In the genomic region with DNA sequence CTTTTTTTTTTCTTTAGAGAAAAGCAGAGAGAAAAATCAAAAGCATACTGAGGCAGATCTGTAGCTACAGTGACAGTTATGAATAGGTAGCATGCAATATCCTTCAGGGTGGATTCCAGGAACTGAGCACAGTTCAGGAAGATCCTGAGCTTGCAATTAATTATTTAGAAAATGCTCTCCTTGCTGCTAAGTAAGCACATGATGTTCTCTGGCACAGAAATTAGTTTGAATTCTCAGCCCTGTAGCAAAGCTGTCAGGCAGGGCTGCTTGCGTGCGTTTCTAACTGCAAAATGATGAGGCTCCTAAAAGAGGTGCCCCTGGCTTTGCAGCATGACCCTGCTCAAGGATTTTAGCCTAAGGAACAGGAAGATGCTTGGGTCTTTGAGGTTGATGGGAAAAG, we compare ENCODE assay signal across 24 cellular contexts.
DNase-seq lines count a peak whose midpoint lies in the region; ATAC-seq and TF ChIP-seq lines count a peak whose summit lies in the region.
"Had no signal": no experiment of that assay in that cellular context is flagged by ENCODE, and none has a peak within 500 bp of the region (broad histone marks: within the 10 kb centered on the region; RNA-seq: fewer than 3 reads in every experiment).

No MANE protein-coding gene starts in this region.

- H3K4me3 ChIP-seq in fibroblast of pulmonary artery (replicated peaks; ENCODE audit: low read depth, low read length), result no peak overlapping the region
- H3K4me3 ChIP-seq in trophoblast cell (ENCODE audit: low read depth, low read length), result no peak overlapping the region
- no peak overlapping the region for H3K4me3 ChIP-seq in transverse colon
- H3K4me3 ChIP-seq: ascending aorta, BLaER1, coronary artery had no signal

- no peak for ATAC-seq in GM18519 (IDR thresholded peaks at IDR 0.05; ENCODE audit: low FRiP score, unreplicated experiment)
- ATAC-seq: activated CD4-positive, alpha-beta T cell treated with anti-CD3 and anti-CD28 coated beads for 36 hours; activated CD8-positive, alpha-beta T cell treated with anti-CD3 and anti-CD28 coated beads, Interleukin-2, amount 10 ng/mL, durations not matched to agents 7 days and 5 days; activated naive CD4-positive, alpha-beta T cell treated with anti-CD3 and anti-CD28 coated beads, Interleukin-2, amount 50 U/mL, for 72 hours; left lobe of liver; stimulated activated naive CD8-positive, alpha-beta T cell treated with anti-CD3 and anti-CD28 coated beads, Interleukin-15, Interleukin-2, amounts not matched to agents 100 U/mL and 50 U/mL, for 24 hours had no signal

- intact Hi-C loops in transverse colon (cut with DNase I; ENCODE audit: low total_unique reads), result no loop called here

- no peak overlapping the region for H4K8ac ChIP-seq in trophoblast cell (ENCODE audit: low read depth, low read length)

- H3K18ac ChIP-seq in trophoblast cell (ENCODE audit: low read length), result no peak overlapping the region

- H3K27ac ChIP-seq in trophoblast cell (ENCODE audit: low read depth, low read length), result no peak overlapping the region
- peak overlapping the region; percentile 7 to 63 (median 58) for H3K27ac ChIP-seq in transverse colon
- H3K27ac ChIP-seq: ascending aorta, BLaER1, coronary artery had no signal

- no peak overlapping the region for H4K12ac ChIP-seq in trophoblast cell (ENCODE audit: low read depth, low read length)

- no peak for TF ChIP-seq CTCF in fibroblast of pulmonary artery (IDR thresholded peaks at IDR 0.05; ENCODE audit: low read length, missing control alignments)
- TF ChIP-seq CTCF in transverse colon (IDR thresholded peaks at IDR 0.05), result no peak

- no CpG with 5 or more reads among the region's 2 CpGs for WGBS in trophoblast cell (ENCODE audit: extremely low coverage, insufficient coverage, insufficient read length)
- 78 to 83% methylated on average over 2 of the region's 2 CpGs for WGBS in transverse colon (ENCODE audit: low coverage in 1 of 2), 2 donors

- no peak overlapping the region for H2BK5ac ChIP-seq in trophoblast cell (ENCODE audit: low read depth, low read length, poor library complexity)

- DNase-seq in astrocyte of the hippocampus (ENCODE audit: low read depth, low spot score), result peak; percentile 29
- peak; percentile 19 for DNase-seq in fibroblast of pulmonary artery (ENCODE audit: low read depth)
- no peak for DNase-seq in trophoblast cell
- no peak for DNase-seq in transverse colon
- DNase-seq in activated CD8-positive, alpha-beta memory T cell treated with anti-CD3 and anti-CD28 coated beads for 24 hours, result no peak
- no peak for DNase-seq in NCI-H1105 (lab: John Stamatoyannopoulos, UW)
- DNase-seq: activated CD4-positive, alpha-beta T cell treated with anti-CD3 and anti-CD28 coated beads for 36 hours; activated CD8-positive, alpha-beta T cell treated with anti-CD3 and anti-CD28 coated beads, Interleukin-2, amount 10 ng/mL, durations not matched to agents 7 days and 5 days; activated effector memory CD4-positive, alpha-beta T cell treated with Interleukin-2 at 50 U/mL for 16 hours; DMS 273 treated with DMSO at 0.1 percent for 48 hours; H7; KBM-7; mesenchymal stem cell; NCI-H1092; NCI-H187; NCI-H510A; stimulated activated CD4-positive, alpha-beta T cell treated with anti-CD3 and anti-CD28 coated beads, Interleukin-1b, Interleukin-23, amount 100 ng/mL, for 48 hours; stimulated activated naive CD8-positive, alpha-beta T cell treated with anti-CD3 and anti-CD28 coated beads, Interleukin-15, Interleukin-2, amounts not matched to agents 100 U/mL and 50 U/mL, for 24 hours had no signal

- no peak overlapping the region for H3K23ac ChIP-seq in trophoblast cell (ENCODE audit: low read length)

- in situ Hi-C loops in transverse colon (cut with MboI; ENCODE audit: low pct_ligation_motif_present in 1 of 4, low pct_unique_long_range_greater_than_20kb in 1 of 4, low sequenced_read_pairs in 3 of 4), result no loop called here

- H2AK5ac ChIP-seq in trophoblast cell (ENCODE audit: low read length), result no peak overlapping the region

- no peak overlapping the region for H2BK120ac ChIP-seq in trophoblast cell (ENCODE audit: insufficient read depth, low read length, poor library complexity)

- H2BK12ac ChIP-seq in trophoblast cell (ENCODE audit: low read length), result no peak overlapping the region

- H3K27me3 ChIP-seq in trophoblast cell (ENCODE audit: insufficient read depth, low read length), result no peaks in the 10 kb centered on the region
- H3K27me3 ChIP-seq in transverse colon, result no peaks in the 10 kb centered on the region
- H3K27me3 ChIP-seq: ascending aorta, BLaER1 had no signal

- H3K9ac ChIP-seq in trophoblast cell (ENCODE audit: low read length), result peak overlapping the region; percentile 41
- H3K9ac ChIP-seq: BLaER1 had no signal

- H3K36me3 ChIP-seq in trophoblast cell (ENCODE audit: control insufficient read depth in 1 of 2, insufficient read depth in 2 of 2, low read length in 2 of 2) (no peaks in the 10 kb centered on the region), transverse colon (no peaks in the 10 kb centered on the region)
- H3K36me3 ChIP-seq: ascending aorta, BLaER1 had no signal

- H3K9me3 ChIP-seq in trophoblast cell (ENCODE audit: insufficient read depth, low read depth, low read length) (no peaks in the 10 kb centered on the region), transverse colon (no peaks in the 10 kb centered on the region)
- H3K9me3 ChIP-seq: ascending aorta, BLaER1 had no signal

- H3K4me1 ChIP-seq in trophoblast cell (ENCODE audit: control insufficient read depth in 1 of 2, insufficient read depth in 2 of 2, low read length in 2 of 2) (no peaks in the 10 kb centered on the region), transverse colon (no peaks in the 10 kb centered on the region)
- H3K4me1 ChIP-seq: ascending aorta, BLaER1 had no signal

- TF ChIP-seq EP300 in transverse colon (IDR thresholded peaks at IDR 0.05; ENCODE audit: low read depth), result peak; percentile 75

- no peak overlapping the region for H3K14ac ChIP-seq in trophoblast cell (ENCODE audit: low read length)

- no peaks in the 10 kb centered on the region for H3K79me1 ChIP-seq in trophoblast cell (ENCODE audit: low read length)

- H3K4me2 ChIP-seq in trophoblast cell (ENCODE audit: low read length), result no peak overlapping the region
- H3K4me2 ChIP-seq: BLaER1 had no signal

- no peak overlapping the region for H2AFZ ChIP-seq in trophoblast cell (ENCODE audit: insufficient read depth, low read length, poor library complexity)

- TF ChIP-seq POLR2A in transverse colon (IDR thresholded peaks at IDR 0.05), result no peak

- H3K79me2 ChIP-seq in trophoblast cell (ENCODE audit: control insufficient read depth, insufficient read depth, low read length, poor library complexity), result no peaks in the 10 kb centered on the region

- no peak overlapping the region for H4K91ac ChIP-seq in trophoblast cell (ENCODE audit: low read depth, low read length)

- H3K4ac ChIP-seq in trophoblast cell (ENCODE audit: low read depth, low read length), result no peak overlapping the region

Comparison
In these comparisons a context has a peak if more than half of its experiments do, and no peak if none do; other contexts are left out.
1. DNase-seq: peak in astrocyte of the hippocampus (single experiment) and fibroblast of pulmonary artery (single experiment); none in trophoblast cell (0 of 2), transverse colon (single experiment), activated CD8-positive, alpha-beta memory T cell treated with anti-CD3 and anti-CD28 coated beads for 24 hours (single experiment) and NCI-H1105 (single experiment).